Comparison of ENCODE assay signal across 11 cellular contexts in genomic region chr2:241546771-241547498, GRCh38. TPM values are rescaled to one million over a fixed set of nuclear protein-coding genes. Genes with fewer than 3 reads are reported as not detected.
DNase-seq lines count a peak whose midpoint lies in the region; ATAC-seq and TF ChIP-seq lines count a peak whose summit lies in the region.
"Had no signal": no experiment of that assay in that cellular context is flagged by ENCODE, and none has a peak within 500 bp of the region (broad histone marks: within the 10 kb centered on the region; RNA-seq: fewer than 3 reads in every experiment).

No MANE protein-coding gene starts in this region.

- H3K9me3 Mint-ChIP-seq in stimulated activated naive CD8-positive, alpha-beta T cell treated with anti-CD3 and anti-CD28 coated beads, Interleukin-15, amount 100 ng/mL, for 72 hours = no peaks in the 10 kb centered on the region

- intact Hi-C loops in psoas muscle (cut with DNase I) = no loop called here

- H3K4me3 ChIP-seq in RWPE2 (ENCODE audit: severe bottlenecking) (no peak overlapping the region), fibroblast of pulmonary artery (replicated peaks; ENCODE audit: low read depth, low read length) (peak overlapping the region; percentile 21), psoas muscle (peak overlapping the region; percentile 28)
- H3K4me3 ChIP-seq: upper lobe of left lung had no signal

- H3K9me3 ChIP-seq in RWPE2 (ENCODE audit: severe bottlenecking) (no peaks in the 10 kb centered on the region), psoas muscle (no peaks in the 10 kb centered on the region)
- H3K9me3 ChIP-seq: heart left ventricle, upper lobe of left lung had no signal

- peaks cover 4% of the 10 kb centered on the region for H3K4me1 Mint-ChIP-seq in stimulated activated naive CD8-positive, alpha-beta T cell treated with anti-CD3 and anti-CD28 coated beads, Interleukin-15, amount 100 ng/mL, for 72 hours

- peaks cover 22% of the 10 kb centered on the region for H3K4me1 ChIP-seq in RWPE2 (ENCODE audit: insufficient read depth, poor library complexity, severe bottlenecking)
- peaks cover 10% of the 10 kb centered on the region for H3K4me1 ChIP-seq in psoas muscle

- peaks cover 28% of the 10 kb centered on the region for H3K27me3 Mint-ChIP-seq in stimulated activated naive CD8-positive, alpha-beta T cell treated with anti-CD3 and anti-CD28 coated beads, Interleukin-15, amount 100 ng/mL, for 72 hours

- 6 to 9% (median 8%) methylated on average over 24 to 25 of the region's 25 CpGs for WGBS in psoas muscle, 3 donors

- DNase-seq in GM03348 (ENCODE audit: low spot score) (peak; percentile 88), RWPE2 (ENCODE audit: low spot score) (no peak), fibroblast of pulmonary artery (ENCODE audit: low read depth) (peak; percentile 91), psoas muscle (peak in 1 of 2 donors; percentile 23)
- DNase-seq in stimulated activated naive CD8-positive, alpha-beta T cell treated with anti-CD3 and anti-CD28 coated beads, Interleukin-15, amount 100 ng/mL, for 72 hours = no peak
- DNase-seq in activated effector memory CD4-positive, alpha-beta T cell treated with anti-CD3 and anti-CD28 coated beads, Interleukin-2, amount 50 U/mL, for 16 hours = no peak
- DNase-seq: activated naive CD4-positive, alpha-beta T cell treated with Interleukin-2 at 50 U/mL for 16 hours; heart left ventricle had no signal

- no peak overlapping the region for H3K27ac Mint-ChIP-seq in stimulated activated naive CD8-positive, alpha-beta T cell treated with anti-CD3 and anti-CD28 coated beads, Interleukin-15, amount 100 ng/mL, for 72 hours

- ATAC-seq in RWPE2 (ENCODE audit: low read depth) (peak; percentile 47; the same call in 2 of the 3 replicates), psoas muscle (peak; percentile 11 to 41 (median 32)), GM19455 (IDR thresholded peaks at IDR 0.05; ENCODE audit: unreplicated experiment) (no peak), HG03175 (IDR thresholded peaks at IDR 0.05; ENCODE audit: unreplicated experiment) (no peak)
- ATAC-seq in stimulated activated naive CD8-positive, alpha-beta T cell treated with anti-CD3 and anti-CD28 coated beads, Interleukin-15, amount 100 ng/mL, for 72 hours = no peak

- H3K27me3 ChIP-seq in RWPE2 (ENCODE audit: insufficient read depth, poor library complexity, severe bottlenecking) (peaks cover 5% of the 10 kb centered on the region), psoas muscle (ENCODE audit: insufficient read depth in 3 of 3, low read length in 2 of 3) (peaks cover 0 to 22% (median 9%) of the 10 kb centered on the region in 3 donors)

- TF ChIP-seq CTCF in RWPE2 (IDR thresholded peaks at IDR 0.05; ENCODE audit: poor library complexity, severe bottlenecking) (no peak), fibroblast of pulmonary artery (IDR thresholded peaks at IDR 0.05; ENCODE audit: low read length, missing control alignments) (no peak), psoas muscle (IDR thresholded peaks at IDR 0.05) (no peak)

- peak overlapping the region; percentile 44 for H3K27ac ChIP-seq in RWPE2 (ENCODE audit: poor library complexity, severe bottlenecking)
- no peak overlapping the region for H3K27ac ChIP-seq in psoas muscle
- H3K27ac ChIP-seq: heart left ventricle, upper lobe of left lung had no signal

- no peaks in the 10 kb centered on the region for H3K36me3 ChIP-seq in RWPE2 (ENCODE audit: low read depth)
- H3K36me3 ChIP-seq in psoas muscle (ENCODE audit: insufficient read depth in 1 of 2, low read depth in 1 of 2) = no peaks in the 10 kb centered on the region
- H3K36me3 ChIP-seq: heart left ventricle, upper lobe of left lung had no signal

- no peak overlapping the region for H3K4me3 Mint-ChIP-seq in stimulated activated naive CD8-positive, alpha-beta T cell treated with anti-CD3 and anti-CD28 coated beads, Interleukin-15, amount 100 ng/mL, for 72 hours

RNA-seq across cellular contexts. Expression of gene BOK, which starts 11.6 kb away (rescaled TPM):
- 1 to 10 TPM; 1.3 to 3.9 (median 3.2) TPM for total RNA-seq in psoas muscle
- 10 to 100 TPM in 1 of 3 donors, 1 to 10 TPM in 2; 1.3 to 12.8 (median 3.9) TPM for polyA plus RNA-seq in psoas muscle

RNA-seq across cellular contexts. Expression of gene STK25, which starts 38.6 kb away (rescaled TPM):
- 100 to 1,000 TPM; 268 to 382 (median 276) TPM for total RNA-seq in psoas muscle
- 100 to 1,000 TPM; 227 to 489 (median 385) TPM for polyA plus RNA-seq in psoas muscle

Comparison
In these comparisons a context has a peak if more than half of its experiments do, and no peak if none do; other contexts are left out.
1. DNase-seq: peak in GM03348 (single experiment) and fibroblast of pulmonary artery (single experiment); none in RWPE2 (single experiment), stimulated activated naive CD8-positive, alpha-beta T cell treated with anti-CD3 and anti-CD28 coated beads, Interleukin-15, amount 100 ng/mL, for 72 hours (0 of 2) and activated effector memory CD4-positive, alpha-beta T cell treated with anti-CD3 and anti-CD28 coated beads, Interleukin-2, amount 50 U/mL, for 16 hours (single experiment).
2. ATAC-seq: peak in RWPE2 (single experiment) and psoas muscle (4 of 4); none in stimulated activated naive CD8-positive, alpha-beta T cell treated with anti-CD3 and anti-CD28 coated beads, Interleukin-15, amount 100 ng/mL, for 72 hours (single experiment), GM19455 (single experiment) and HG03175 (single experiment).